ENCODE assay signal across 16 cellular contexts in the genomic region with DNA sequence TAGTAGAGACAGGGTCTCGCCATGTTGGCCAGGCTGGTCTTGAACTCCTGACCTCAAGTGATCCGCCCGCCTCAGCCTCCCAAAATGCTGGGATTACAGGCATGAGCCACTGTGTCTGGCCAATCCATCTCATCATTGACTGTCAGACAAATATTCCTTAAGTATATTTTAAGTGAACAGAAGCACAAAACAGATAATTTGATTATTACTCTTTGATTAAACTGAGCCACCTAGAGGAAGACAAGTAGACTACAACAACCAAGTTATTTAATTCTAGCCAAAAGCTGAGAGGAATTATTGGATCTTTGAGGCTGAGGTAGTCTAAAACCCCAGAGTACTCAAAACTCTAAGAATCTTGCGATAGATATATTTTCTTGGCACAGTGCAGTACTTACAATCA. TPM values are rescaled to one million over a fixed set of nuclear protein-coding genes. Genes with fewer than 3 reads are reported as not detected.
DNase-seq lines count a peak whose midpoint lies in the region; FAIRE-seq and TF ChIP-seq lines count a peak whose summit lies in the region.
"Had no signal": no experiment of that assay in that cellular context is flagged by ENCODE, and none has a peak within 500 bp of the region (broad histone marks: within the 10 kb centered on the region; RNA-seq: fewer than 3 reads in every experiment).

No MANE protein-coding gene starts in this region.

- POLR2A ChIA-PET in PC-9 (lab: Charles Lee; ENCODE audit: unreplicated experiment), result no interaction called here

- no peak overlapping the region for H3K27ac ChIP-seq in PC-9
- H3K27ac ChIP-seq: WERI-Rb-1 had no signal

- TF ChIP-seq CTCF in PC-9 (conservative IDR thresholded peaks at IDR 0.05) (peak; percentile 66; the same call in 1 of the 2 replicates), fibroblast of pulmonary artery (IDR thresholded peaks at IDR 0.05; ENCODE audit: low read length, missing control alignments) (peak; percentile 29)

- H3K27me3 ChIP-seq in PC-9 (ENCODE audit: insufficient read depth, low read depth), result no peaks in the 10 kb centered on the region

- H3K9me3 ChIP-seq in PC-9 (ENCODE audit: insufficient read depth, low read depth), result no peaks in the 10 kb centered on the region

- H3K79me2 ChIP-seq in PC-9 (ENCODE audit: low read depth), result no peaks in the 10 kb centered on the region

- DNase-seq in ACHN, result peak; percentile 24
- no peak for DNase-seq in PC-9
- DNase-seq in fibroblast of pulmonary artery (ENCODE audit: low read depth), result no peak
- DNase-seq in ecto neural progenitor cell (ENCODE audit: low spot score), result no peak
- no peak for DNase-seq in superior temporal gyrus (ENCODE audit: extremely low spot score)
- no peak for DNase-seq in NCI-H2196 treated with DMSO at 0.1 percent for 48 hours (lab: John Stamatoyannopoulos, UW; ENCODE audit: unreplicated experiment)
- DNase-seq in CD1c-positive myeloid dendritic cell (ENCODE audit: extremely low spot score), result no peak
- DNase-seq: activated T-cell treated with anti-CD3 and anti-CD28 coated beads, Interleukin-2, amount 50 U/mL, for 1 hour; effector CD4-positive, alpha-beta T cell; H7; mesenchymal stem cell; NCI-H2171; stimulated activated naive CD8-positive, alpha-beta T cell treated with anti-CD3 and anti-CD28 coated beads, Interleukin-15, Interleukin-2, amounts not matched to agents 100 U/mL and 50 U/mL, for 24 hours; WERI-Rb-1 had no signal

- no TSS peak for BruUV-seq in PC-9 (replicated peaks; lab: Mats Ljungman, UMichigan)

- H3F3A ChIP-seq in PC-9 (ENCODE audit: insufficient read depth, low read depth), result no peaks in the 10 kb centered on the region

- CTCF ChIA-PET in PC-9 (lab: Charles Lee), result no interaction called here

- H2AFZ ChIP-seq in PC-9, result no peak overlapping the region

- in situ Hi-C loops in ACHN (cut with HindIII; ENCODE audit: low pct_ligation_motif_present, low pct_unique_long_range_greater_than_20kb, low sequenced_read_pairs), result no loop called here

- intact Hi-C loops in PC-9 (cut with micrococcal nuclease; ENCODE audit: unreplicated experiment), result no loop called here

- H3K36me3 ChIP-seq in PC-9 (ENCODE audit: low read depth), result no peaks in the 10 kb centered on the region

- no peaks in the 10 kb centered on the region for H3K9me2 ChIP-seq in PC-9 (ENCODE audit: insufficient read depth)

- no peaks in the 10 kb centered on the region for H4K20me1 ChIP-seq in PC-9 (ENCODE audit: insufficient read depth)

- peak; percentile 27 for FAIRE-seq in G401.6 (lab: Jason Lieb, UNC)

- no peak overlapping the region for H3K4me2 ChIP-seq in PC-9

- H3K4me1 ChIP-seq in PC-9 (replicated peaks; ENCODE audit: insufficient read depth), result no peaks in the 10 kb centered on the region

- no peak overlapping the region for H3K4me3 ChIP-seq in PC-9
- no peak overlapping the region for H3K4me3 ChIP-seq in fibroblast of pulmonary artery (replicated peaks; ENCODE audit: low read depth, low read length)

RNA-seq across cellular contexts. Expression of a gene that starts 1.2 kb away (rescaled TPM):
- total RNA-seq in PC-9 (2021), result not detected in 2 replicates
- total RNA-seq: H7, posterior vena cava had no signal

RNA-seq across cellular contexts. Expression of a gene that starts 54.4 kb away (rescaled TPM):
- 36.5 and 39.8 TPM in 2 replicates for total RNA-seq in PC-9 (2021)
